In the genomic region with DNA sequence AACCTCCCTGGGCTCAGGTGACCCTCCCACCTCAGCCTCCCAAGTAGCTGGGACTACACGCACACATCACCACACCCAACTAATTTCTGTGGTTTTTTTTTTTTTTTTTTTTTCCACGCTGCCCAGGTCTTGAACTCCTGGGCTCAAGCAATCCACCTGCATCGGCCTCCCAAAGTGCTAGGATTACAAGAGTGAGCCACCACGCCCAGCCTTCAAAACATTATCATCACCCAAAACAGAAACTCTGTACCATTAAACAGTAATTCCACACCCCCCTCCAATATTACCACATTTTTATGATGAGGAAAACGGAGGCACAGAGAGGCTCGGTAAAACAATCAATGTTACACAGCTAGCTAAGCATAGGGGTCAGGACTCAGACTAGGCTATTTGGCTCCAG, we compare ENCODE assay signal across 27 cellular contexts.
"Had no signal": no experiment of that assay in that cellular context is flagged by ENCODE, and none has a peak within 500 bp of the region (broad histone marks: within the 10 kb centered on the region; RNA-seq: fewer than 3 reads in every experiment).

No MANE protein-coding gene starts in this region.

- H3K27me3 Mint-ChIP-seq: activated CD4-positive, alpha-beta memory T cell treated with anti-CD3 and anti-CD28 coated beads, Interleukin-2, amount 10 ng/mL, durations not matched to agents 7 days and 5 days; activated CD4-positive, alpha-beta T cell treated with anti-CD3 and anti-CD28 coated beads, Interleukin-2, amount 10 ng/mL, durations not matched to agents 7 days and 5 days; activated naive CD8-positive, alpha-beta T cell treated with anti-CD3 and anti-CD28 coated beads, Interleukin-2, amount 10 ng/mL, durations not matched to agents 7 days and 5 days; dendritic cell treated with granulocyte-macrophage colony-stimulating factor and Interleukin-4, amounts not matched to agents 40 ng/mL and 50 ng/mL, for 4 days; progenitor cell of endocrine pancreas; stimulated activated memory B cell treated with anti-CD40 and anti-IgM and Interleukin-4, amounts not matched to agents 10 μg/mL and 1 μg/mL and 100 μg/mL, for 72 hours had no signal

- ATAC-seq: esophagus mucosa; left cardiac atrium; left ventricle myocardium superior; right lobe of liver; stimulated activated memory B cell treated with anti-CD40 and anti-IgM and Interleukin-4, amounts not matched to agents 10 μg/mL and 1 μg/mL and 100 μg/mL, for 72 hours; upper lobe of right lung; WTC11 had no signal

- DNase-seq: activated CD4-positive, alpha-beta memory T cell treated with anti-CD3 and anti-CD28 coated beads, Interleukin-2, amount 10 ng/mL, durations not matched to agents 7 days and 5 days; activated CD4-positive, alpha-beta T cell treated with anti-CD3 and anti-CD28 coated beads for 1 hour; activated CD4-positive, alpha-beta T cell treated with anti-CD3 and anti-CD28 coated beads, Interleukin-2, amount 10 ng/mL, durations not matched to agents 7 days and 5 days; activated gamma-delta T cell; activated naive CD8-positive, alpha-beta T cell treated with anti-CD3 and anti-CD28 coated beads, Interleukin-2, amount 10 ng/mL, durations not matched to agents 7 days and 5 days; amniotic stem cell; central memory CD4-positive, alpha-beta T cell; endodermal cell; foreskin fibroblast; head of caudate nucleus; hippocampal formation; left cardiac atrium; left ventricle myocardium superior; right lobe of liver; stimulated activated CD4-positive, alpha-beta T cell treated with anti-CD3 and anti-CD28 coated beads, Interleukin-4, amount 100 ng/mL, for 24 hours; tibial artery; upper lobe of right lung had no signal

- H3K4me3 ChIP-seq: right lobe of liver, skin epidermis, suprapubic skin, tibial artery, upper lobe of right lung had no signal

- H3K27ac Mint-ChIP-seq: activated CD4-positive, alpha-beta memory T cell treated with anti-CD3 and anti-CD28 coated beads, Interleukin-2, amount 10 ng/mL, durations not matched to agents 7 days and 5 days; activated CD4-positive, alpha-beta T cell treated with anti-CD3 and anti-CD28 coated beads, Interleukin-2, amount 10 ng/mL, durations not matched to agents 7 days and 5 days; activated naive CD8-positive, alpha-beta T cell treated with anti-CD3 and anti-CD28 coated beads, Interleukin-2, amount 10 ng/mL, durations not matched to agents 7 days and 5 days; activated T-helper 1 cell treated with anti-CD3 and anti-CD28 coated beads, Interleukin-12 subunit alpha, Interleukin-12 subunit beta, Interleukin-2, Interleukin-4 antibody, amounts not matched to agents 30 ng/mL and 10 ng/mL and 1 ng/mL, durations not matched to agents 14 hours and 24 hours and 36 hours; dendritic cell treated with granulocyte-macrophage colony-stimulating factor and Interleukin-4, amounts not matched to agents 40 ng/mL and 50 ng/mL, for 4 days; endodermal cell; nephron; progenitor cell of endocrine pancreas; stimulated activated memory B cell treated with anti-CD40 and anti-IgM and Interleukin-4, amounts not matched to agents 10 μg/mL and 1 μg/mL and 100 μg/mL, for 72 hours; WTC11 had no signal

- H3K9me3 Mint-ChIP-seq: activated CD4-positive, alpha-beta memory T cell treated with anti-CD3 and anti-CD28 coated beads, Interleukin-2, amount 10 ng/mL, durations not matched to agents 7 days and 5 days; activated CD4-positive, alpha-beta T cell treated with anti-CD3 and anti-CD28 coated beads, Interleukin-2, amount 10 ng/mL, durations not matched to agents 7 days and 5 days; activated naive CD8-positive, alpha-beta T cell treated with anti-CD3 and anti-CD28 coated beads, Interleukin-2, amount 10 ng/mL, durations not matched to agents 7 days and 5 days; activated T-helper 1 cell treated with anti-CD3 and anti-CD28 coated beads, Interleukin-12 subunit alpha, Interleukin-12 subunit beta, Interleukin-2, Interleukin-4 antibody, amounts not matched to agents 30 ng/mL and 10 ng/mL and 1 ng/mL, durations not matched to agents 14 hours and 24 hours and 36 hours; dendritic cell treated with granulocyte-macrophage colony-stimulating factor and Interleukin-4, amounts not matched to agents 40 ng/mL and 50 ng/mL, for 4 days; endodermal cell; nephron; stimulated activated memory B cell treated with anti-CD40 and anti-IgM and Interleukin-4, amounts not matched to agents 10 μg/mL and 1 μg/mL and 100 μg/mL, for 72 hours; WTC11 had no signal

- H3K27ac ChIP-seq: neutrophil, right lobe of liver, suprapubic skin, tibial artery had no signal

- H3K4me3 Mint-ChIP-seq: activated CD4-positive, alpha-beta memory T cell treated with anti-CD3 and anti-CD28 coated beads, Interleukin-2, amount 10 ng/mL, durations not matched to agents 7 days and 5 days; activated CD4-positive, alpha-beta T cell treated with anti-CD3 and anti-CD28 coated beads, Interleukin-2, amount 10 ng/mL, durations not matched to agents 7 days and 5 days; activated naive CD8-positive, alpha-beta T cell treated with anti-CD3 and anti-CD28 coated beads, Interleukin-2, amount 10 ng/mL, durations not matched to agents 7 days and 5 days; activated T-helper 1 cell treated with anti-CD3 and anti-CD28 coated beads, Interleukin-12 subunit alpha, Interleukin-12 subunit beta, Interleukin-2, Interleukin-4 antibody, amounts not matched to agents 30 ng/mL and 10 ng/mL and 1 ng/mL, durations not matched to agents 14 hours and 24 hours and 36 hours; dendritic cell treated with granulocyte-macrophage colony-stimulating factor and Interleukin-4, amounts not matched to agents 40 ng/mL and 50 ng/mL, for 4 days; endodermal cell; nephron; stimulated activated memory B cell treated with anti-CD40 and anti-IgM and Interleukin-4, amounts not matched to agents 10 μg/mL and 1 μg/mL and 100 μg/mL, for 72 hours; WTC11 had no signal

- H3K9me3 ChIP-seq: neutrophil, right lobe of liver, suprapubic skin, tibial artery, upper lobe of right lung had no signal

- H3K36me3 Mint-ChIP-seq: WTC11 had no signal

- H3K27me3 ChIP-seq: neutrophil, right lobe of liver, suprapubic skin, tibial artery, upper lobe of right lung had no signal

- H3K36me3 ChIP-seq: neutrophil, right lobe of liver had no signal
